ENCODE assay signal across 11 cellular contexts in genomic region chr7:95614442-95614940, GRCh38. TPM values are rescaled to one million over a fixed set of nuclear protein-coding genes. Genes with fewer than 3 reads are reported as not detected.
"Had no signal": no experiment of that assay in that cellular context is flagged by ENCODE, and none has a peak within 500 bp of the region (broad histone marks: within the 10 kb centered on the region; RNA-seq: fewer than 3 reads in every experiment).

No MANE protein-coding gene starts in this region.

- H3K4me3 ChIP-seq: GM23248, GM23338, HAP-1 had no signal

- FAIRE-seq: H1, H54 had no signal

- H3K27ac ChIP-seq: GM23248 had no signal

- H3K27ac Mint-ChIP-seq: GM23338, H9, HFFc6 had no signal

- H3K4me2 ChIP-seq: GM23338 had no signal

- H3K9ac ChIP-seq: GM23248 had no signal

- DNase-seq: GM23248, GOT3, H7, H9, HCEC 1CT, HFFc6 had no signal

- ATAC-seq: GM23338, HCT116 had no signal

- H3K9me3 ChIP-seq: HAP-1 had no signal

- H2AFZ ChIP-seq: GM23248, GM23338 had no signal

- H3K4me3 Mint-ChIP-seq: GM23338, H9, HFFc6 had no signal

- H3K36me3 ChIP-seq: HAP-1 had no signal

RNA-seq across cellular contexts. Expression of gene PDK4, which starts 18.2 kb away (rescaled TPM):
- total RNA-seq: GM23338, H9, HFFc6 had no signal
